18 cellular contexts compared by ENCODE assay signal in genomic region chr10:59276928-59277327, GRCh38.
"Had no signal": no experiment of that assay in that cellular context is flagged by ENCODE, and none has a peak within 500 bp of the region (broad histone marks: within the 10 kb centered on the region; RNA-seq: fewer than 3 reads in every experiment).

No MANE protein-coding gene starts in this region.

- FAIRE-seq: kidney, small intestine, urothelium cell line had no signal

- DNase-seq: esophagus squamous epithelium; foreskin fibroblast; glutamatergic neuron; immature natural killer cell; kidney; left cardiac atrium; left ventricle myocardium inferior; lower lobe of right lung; natural killer cell; nucleus accumbens; ovary; right cardiac atrium; small intestine; stimulated activated CD4-positive, alpha-beta T cell treated with anti-CD3 and anti-CD28 coated beads, Interleukin-12 subunit alpha, Interleukin-12 subunit beta, amount 100 ng/mL, for 4 hours; stimulated activated naive CD4-positive, alpha-beta T cell treated with Interleukin-2 at 50 U/mL for 16 hours; thyroid gland had no signal

- ATAC-seq: gastroesophageal sphincter, left cardiac atrium, lower lobe of right lung, natural killer cell, right cardiac atrium had no signal
